36 cellular contexts compared by ENCODE assay signal in the genomic region with DNA sequence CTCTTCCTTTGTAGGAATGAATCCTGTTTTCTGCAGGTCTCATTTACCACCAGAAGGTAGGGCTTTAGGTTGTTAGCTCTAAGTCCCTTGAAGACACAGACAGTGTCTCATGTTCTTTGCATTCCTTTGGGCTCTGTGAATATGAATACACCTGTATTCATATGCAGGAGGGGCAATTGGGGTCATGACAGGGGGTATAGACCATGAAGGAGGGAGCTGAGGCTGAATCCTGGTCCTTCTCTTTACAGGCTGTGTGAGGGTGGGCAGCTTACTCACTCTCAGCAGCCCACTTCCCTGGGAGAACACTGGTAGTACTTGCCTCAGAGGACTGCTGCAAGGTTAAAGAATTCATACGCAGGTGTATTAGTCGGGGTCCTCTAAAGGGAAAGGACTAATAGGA.
"Had no signal": no experiment of that assay in that cellular context is flagged by ENCODE, and none has a peak within 500 bp of the region (broad histone marks: within the 10 kb centered on the region; RNA-seq: fewer than 3 reads in every experiment).

No MANE protein-coding gene starts in this region.

- H3K36me3 Mint-ChIP-seq: activated naive CD8-positive, alpha-beta T cell treated with anti-CD3 and anti-CD28 coated beads for 36 hours had no signal

- H3K4me1 ChIP-seq: adrenal gland, body of pancreas, breast epithelium had no signal

- H3K9me3 Mint-ChIP-seq: activated CD4-positive, alpha-beta memory T cell treated with anti-CD3 and anti-CD28 coated beads for 36 hours; activated CD8-positive, alpha-beta T cell treated with anti-CD3 and anti-CD28 coated beads for 36 hours; activated naive CD4-positive, alpha-beta T cell treated with anti-CD3 and anti-CD28 coated beads for 36 hours; activated naive CD8-positive, alpha-beta T cell treated with anti-CD3 and anti-CD28 coated beads for 36 hours; activated T-cell treated with anti-CD3 and anti-CD28 coated beads, Interleukin-2, amount 50 U/mL, for 4 hours; activated T-helper 1 cell treated with anti-CD3 and anti-CD28 coated beads, Interleukin-12 subunit alpha, Interleukin-12 subunit beta, Interleukin-2, Interleukin-4 antibody, amounts not matched to agents 30 ng/mL and 10 ng/mL and 1 ng/mL, durations not matched to agents 14 hours and 24 hours and 36 hours; T-helper 1 cell treated with Interleukin-12 subunit alpha and Interleukin-12 subunit beta and Interleukin-4 antibody, amounts not matched to agents 30 μg/mL and 1 μg/mL, for 36 hours; T-helper 2 cell treated with Interferon-gamma antibody and Interleukin-4, amounts not matched to agents 5 μg/mL and 100 μg/mL, for 36 hours had no signal

- H3K4me3 ChIP-seq: adrenal gland, body of pancreas, breast epithelium had no signal

- DNase-seq: activated CD4-positive, alpha-beta memory T cell treated with anti-CD3 and anti-CD28 coated beads for 36 hours; activated CD4-positive, alpha-beta T cell treated with anti-CD3 and anti-CD28 coated beads for 1 hour; activated CD4-positive, alpha-beta T cell treated with anti-CD3 and anti-CD28 coated beads for 36 hours; activated CD4-positive, alpha-beta T cell treated with anti-CD3 and anti-CD28 coated beads for 48 hours; activated CD4-positive, alpha-beta T cell treated with anti-CD3 and anti-CD28 coated beads, Interleukin-2, amount 50 U/mL, for 1 hour; activated CD4-positive, alpha-beta T cell treated with anti-CD3 and anti-CD28 coated beads, Interleukin-2, amount 50 U/mL, for 4 hours; activated CD4-positive, CD25-positive, alpha-beta regulatory T cell; activated CD8-positive, alpha-beta memory T cell treated with anti-CD3 and anti-CD28 coated beads, Interleukin-2, amount 50 U/mL, for 4 hours; activated CD8-positive, alpha-beta T cell treated with anti-CD3 and anti-CD28 coated beads for 36 hours; activated effector memory CD4-positive, alpha-beta T cell treated with anti-CD3 and anti-CD28 coated beads, Interleukin-2, amount 50 U/mL, for 16 hours; activated gamma-delta T cell treated with Interleukin-2 at 50 U/mL for 16 hours; activated naive CD4-positive, alpha-beta T cell; activated naive CD4-positive, alpha-beta T cell treated with anti-CD3 and anti-CD28 coated beads for 36 hours; activated naive CD4-positive, alpha-beta T cell treated with anti-CD3 and anti-CD28 coated beads, Interleukin-2, amount 50 U/mL, for 16 hours; activated naive CD8-positive, alpha-beta T cell treated with anti-CD3 and anti-CD28 coated beads for 36 hours; activated T-cell treated with anti-CD3 and anti-CD28 coated beads for 4 hours; activated T-cell treated with anti-CD3 and anti-CD28 coated beads, Interleukin-2, amount 50 U/mL, for 1 hour; activated T-cell treated with anti-CD3 and anti-CD28 coated beads, Interleukin-2, amount 50 U/mL, for 4 hours; activated T-cell treated with anti-CD3 and anti-CD28 coated beads, Interleukin-2, amount 50 U/mL, for 72 hours; adrenal gland; amniotic stem cell; aorta; body of pancreas; brain microvascular endothelial cell; central memory CD4-positive, alpha-beta T cell; T-helper 1 cell; T-helper 2 cell; T-helper 9 cell had no signal

- H3K4me3 Mint-ChIP-seq: activated CD4-positive, alpha-beta memory T cell treated with anti-CD3 and anti-CD28 coated beads for 36 hours; activated CD4-positive, alpha-beta T cell treated with anti-CD3 and anti-CD28 coated beads for 36 hours; activated CD8-positive, alpha-beta T cell treated with anti-CD3 and anti-CD28 coated beads for 36 hours; activated naive CD4-positive, alpha-beta T cell treated with anti-CD3 and anti-CD28 coated beads for 36 hours; activated naive CD8-positive, alpha-beta T cell treated with anti-CD3 and anti-CD28 coated beads for 36 hours; activated T-cell treated with anti-CD3 and anti-CD28 coated beads, Interleukin-2, amount 50 U/mL, for 4 hours; activated T-cell treated with anti-CD3 and anti-CD28 coated beads, Interleukin-2, amount 50 U/mL, for 72 hours; activated T-helper 1 cell treated with anti-CD3 and anti-CD28 coated beads, Interleukin-12 subunit alpha, Interleukin-12 subunit beta, Interleukin-2, Interleukin-4 antibody, amounts not matched to agents 30 ng/mL and 10 ng/mL and 1 ng/mL, durations not matched to agents 14 hours and 24 hours and 36 hours; activated T-helper 17 cell treated with anti-CD3 and anti-CD28 coated beads, Interleukin-2, amount 50 U/mL, for 72 hours; T-helper 1 cell treated with Interleukin-12 subunit alpha and Interleukin-12 subunit beta and Interleukin-4 antibody, amounts not matched to agents 30 μg/mL and 1 μg/mL, for 36 hours; T-helper 2 cell treated with Interferon-gamma antibody and Interleukin-4, amounts not matched to agents 5 μg/mL and 100 μg/mL, for 36 hours had no signal

- H3K27me3 Mint-ChIP-seq: activated CD4-positive, alpha-beta memory T cell treated with anti-CD3 and anti-CD28 coated beads for 36 hours; activated naive CD8-positive, alpha-beta T cell treated with anti-CD3 and anti-CD28 coated beads for 36 hours; activated T-helper 17 cell treated with anti-CD3 and anti-CD28 coated beads, Interleukin-2, amount 50 U/mL, for 72 hours had no signal

- H3K27ac ChIP-seq: adrenal gland, body of pancreas, brain microvascular endothelial cell, breast epithelium, VCaP had no signal

- H3K27ac Mint-ChIP-seq: activated CD4-positive, alpha-beta memory T cell treated with anti-CD3 and anti-CD28 coated beads for 36 hours; activated CD4-positive, alpha-beta T cell treated with anti-CD3 and anti-CD28 coated beads for 36 hours; activated CD8-positive, alpha-beta T cell treated with anti-CD3 and anti-CD28 coated beads for 36 hours; activated naive CD4-positive, alpha-beta T cell treated with anti-CD3 and anti-CD28 coated beads for 36 hours; activated naive CD4-positive, alpha-beta T cell treated with anti-CD3 and anti-CD28 coated beads, Interleukin-2, amount 50 U/mL, for 72 hours; activated naive CD8-positive, alpha-beta T cell treated with anti-CD3 and anti-CD28 coated beads for 36 hours; activated T-cell treated with anti-CD3 and anti-CD28 coated beads, Interleukin-2, amount 50 U/mL, for 72 hours; activated T-helper 1 cell treated with anti-CD3 and anti-CD28 coated beads, Interleukin-12 subunit alpha, Interleukin-12 subunit beta, Interleukin-2, Interleukin-4 antibody, amounts not matched to agents 30 ng/mL and 10 ng/mL and 1 ng/mL, durations not matched to agents 14 hours and 24 hours and 36 hours; activated T-helper 17 cell treated with anti-CD3 and anti-CD28 coated beads, Interleukin-2, amount 50 U/mL, for 72 hours; T-helper 1 cell treated with Interleukin-12 subunit alpha and Interleukin-12 subunit beta and Interleukin-4 antibody, amounts not matched to agents 30 μg/mL and 1 μg/mL, for 36 hours; T-helper 2 cell treated with Interferon-gamma antibody and Interleukin-4, amounts not matched to agents 5 μg/mL and 100 μg/mL, for 36 hours had no signal

- H3K9me3 ChIP-seq: adrenal gland, body of pancreas, breast epithelium had no signal

- ATAC-seq: activated CD4-positive, alpha-beta T cell treated with anti-CD3 and anti-CD28 coated beads for 36 hours; activated CD4-positive, CD25-positive, alpha-beta regulatory T cell treated with anti-CD3 and anti-CD28 coated beads, Interleukin-2, amount 50 U/mL, for 24 hours; activated CD8-positive, alpha-beta T cell treated with anti-CD3 and anti-CD28 coated beads for 36 hours; activated naive CD4-positive, alpha-beta T cell treated with anti-CD3 and anti-CD28 coated beads, Interleukin-2, amount 50 U/mL, for 72 hours; activated T-cell treated with anti-CD3 and anti-CD28 coated beads, Interleukin-2, amount 50 U/mL, for 4 hours; activated T-cell treated with anti-CD3 and anti-CD28 coated beads, Interleukin-2, amount 50 U/mL, for 72 hours; activated T-helper 17 cell treated with anti-CD3 and anti-CD28 coated beads, Interleukin-2, amount 50 U/mL, for 72 hours; body of pancreas had no signal

- H3K36me3 ChIP-seq: adrenal gland, brain microvascular endothelial cell, breast epithelium had no signal

- H3K4me1 Mint-ChIP-seq: activated CD4-positive, alpha-beta T cell treated with anti-CD3 and anti-CD28 coated beads for 36 hours; activated T-helper 17 cell treated with anti-CD3 and anti-CD28 coated beads, Interleukin-2, amount 50 U/mL, for 72 hours had no signal

- H3K27me3 ChIP-seq: adrenal gland, body of pancreas, brain microvascular endothelial cell, breast epithelium had no signal
